8 cellular contexts compared by ENCODE assay signal in the genomic region with DNA sequence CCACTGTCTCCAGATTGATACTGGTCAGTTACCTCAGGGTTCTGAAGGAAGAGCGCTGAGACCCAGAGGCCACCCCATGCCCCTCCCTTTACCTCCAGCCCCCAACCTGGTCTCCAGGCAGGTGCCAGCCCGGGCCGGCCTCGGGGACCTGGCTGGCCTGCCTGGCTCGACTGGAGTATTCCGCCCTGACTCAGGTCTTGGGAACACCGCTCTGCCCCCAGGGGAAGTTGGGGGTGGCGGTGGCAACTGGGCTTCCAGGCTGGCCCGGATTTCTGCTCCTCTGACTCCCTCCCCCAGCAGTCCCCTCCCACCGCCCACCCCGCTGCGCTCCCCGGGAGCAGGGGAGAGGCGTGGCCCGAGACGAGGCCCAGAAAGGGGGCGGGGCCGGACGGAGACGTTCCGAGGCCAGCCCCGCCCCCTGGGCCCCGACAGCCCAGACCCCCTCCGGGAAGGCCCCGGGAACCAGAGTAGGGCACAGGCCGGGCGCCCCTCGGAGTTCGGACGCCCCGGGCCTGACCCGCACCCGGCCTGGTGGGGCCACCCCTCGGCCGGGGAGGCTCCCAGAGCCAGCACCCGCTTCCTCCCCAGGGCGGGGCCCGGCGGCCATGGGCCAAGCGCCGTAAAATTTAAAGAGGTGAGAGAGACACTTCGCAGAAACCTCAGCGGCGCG.
DNase-seq lines count a peak whose midpoint lies in the region; ATAC-seq and TF ChIP-seq lines count a peak whose summit lies in the region.

No MANE protein-coding gene starts in this region.

- no peaks in the 10 kb centered on the region for H3K36me3 ChIP-seq in BLaER1 treated with 17β-estradiol and CSF1 and Interleukin-3, amounts not matched to agents 10 nM and 100 nM
- no peaks in the 10 kb centered on the region for H3K36me3 ChIP-seq in upper lobe of left lung

- ATAC-seq in GM19351 (IDR thresholded peaks at IDR 0.05; ENCODE audit: unreplicated experiment) (peak; percentile 73), HG03521 (IDR thresholded peaks at IDR 0.05; ENCODE audit: unreplicated experiment) (peak; percentile 72), upper lobe of left lung (ENCODE audit: low FRiP score in 2 of 2) (peak; percentile 88 to 92)

- no peak for TF ChIP-seq EP300 in upper lobe of left lung (IDR thresholded peaks at IDR 0.05)

- no peaks in the 10 kb centered on the region for H3K9me3 ChIP-seq in BLaER1 treated with 17β-estradiol and CSF1 and Interleukin-3, amounts not matched to agents 10 nM and 100 nM (replicated peaks in 1 of 11)
- no peaks in the 10 kb centered on the region for H3K9me3 ChIP-seq in upper lobe of left lung

- TF ChIP-seq POLR2A in upper lobe of left lung (IDR thresholded peaks at IDR 0.05) = peak in 1 of 4 donors; percentile 54

- H3K27ac ChIP-seq in BLaER1 treated with 17β-estradiol and CSF1 and Interleukin-3, amounts not matched to agents 10 nM and 100 nM = peak overlapping the region; percentile 89 to 97 (median 94)
- peak overlapping the region; percentile 79 to 88 (median 82) for H3K27ac ChIP-seq in upper lobe of left lung

- DNase-seq in RPMI8226 = peak; percentile 89
- DNase-seq in activated effector memory CD4-positive, alpha-beta T cell treated with anti-CD3 and anti-CD28 coated beads, Interleukin-2, amount 50 U/mL, for 16 hours = peak; percentile 96
- DNase-seq in glomerular visceral epithelial cell (ENCODE audit: extremely low spot score) = peak; percentile 89
- peak in 7 of 10 donors; percentile 33 to 94 (median 53) for DNase-seq in posterior cingulate gyrus
- peak; percentile 86 to 95 for DNase-seq in upper lobe of left lung

- 2 to 4% methylated on average over 7 to 11 of the region's 45 CpGs for WGBS in upper lobe of left lung, 2 donors

- intact Hi-C loops in posterior cingulate gyrus (cut with DNase I) = no loop called here

- no peak for TF ChIP-seq CTCF in upper lobe of left lung (IDR thresholded peaks at IDR 0.05)

- H3K27me3 ChIP-seq in BLaER1 treated with 17β-estradiol and CSF1 and Interleukin-3, amounts not matched to agents 10 nM and 100 nM = no peaks in the 10 kb centered on the region
- peaks cover 0 to 16% (median 6%) of the 10 kb centered on the region in 4 donors for H3K27me3 ChIP-seq in upper lobe of left lung

- H3K4me1 ChIP-seq in BLaER1 treated with 17β-estradiol and CSF1 and Interleukin-3, amounts not matched to agents 10 nM and 100 nM = peaks cover 38 to 56% (median 47%) of the 10 kb centered on the region in 10 experiments
- peaks cover 17 to 41% (median 30%) of the 10 kb centered on the region in 4 donors for H3K4me1 ChIP-seq in upper lobe of left lung

- peak overlapping the region; percentile 91 to 98 (median 96) for H3K4me2 ChIP-seq in BLaER1 treated with 17β-estradiol and CSF1 and Interleukin-3, amounts not matched to agents 10 nM and 100 nM

- H3K9ac ChIP-seq in BLaER1 treated with 17β-estradiol and CSF1 and Interleukin-3, amounts not matched to agents 10 nM and 100 nM = peak overlapping the region; percentile 89 to 97 (median 93)

- H4K20me1 ChIP-seq in BLaER1 treated with 17β-estradiol and CSF1 and Interleukin-3, amounts not matched to agents 10 nM and 100 nM = no peaks in the 10 kb centered on the region

- H3K4me3 ChIP-seq in BLaER1 treated with 17β-estradiol and CSF1 and Interleukin-3, amounts not matched to agents 10 nM and 100 nM = peak overlapping the region; percentile 71 to 86 (median 75)
- peak overlapping the region; percentile 38 to 84 (median 68) for H3K4me3 ChIP-seq in upper lobe of left lung

Comparison
In these comparisons a context has a peak if more than half of its experiments do, and no peak if none do; other contexts are left out.
1. Peak in every context shown above with its lines: DNase-seq, ATAC-seq, H3K4me3 ChIP-seq and H3K27ac ChIP-seq.